29 cellular contexts compared by ENCODE assay signal in the genomic region with DNA sequence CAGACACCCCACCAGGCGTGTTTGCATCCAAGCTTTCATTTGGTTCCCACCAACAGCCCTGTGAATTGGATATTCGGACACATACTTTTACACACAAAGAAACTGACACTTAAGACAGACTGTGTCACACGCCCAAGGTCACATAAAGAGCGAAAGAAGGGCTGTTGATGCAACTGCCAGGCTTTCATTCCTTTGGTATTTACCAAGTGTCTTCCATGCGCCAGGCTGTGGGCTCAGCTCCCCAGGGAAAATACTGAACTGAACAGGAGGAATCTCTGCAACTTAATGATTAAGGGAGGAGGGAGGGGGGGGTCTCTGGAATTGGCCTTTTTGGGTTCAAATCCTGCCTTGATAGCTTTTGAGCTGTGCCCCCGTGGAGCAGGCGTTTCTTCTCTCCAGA.
A peak's percentile ranks its signal among the peaks of the same experiment; 100 is the strongest.
DNase-seq lines count a peak whose midpoint lies in the region; ATAC-seq and TF ChIP-seq lines count a peak whose summit lies in the region.
"Had no signal": no experiment of that assay in that cellular context is flagged by ENCODE, and none has a peak within 500 bp of the region (broad histone marks: within the 10 kb centered on the region; RNA-seq: fewer than 3 reads in every experiment).

No MANE protein-coding gene starts in this region.

- POLR2A ChIA-PET in AG04450 (lab: Yijun Ruan, JAX): no interaction called here

- H3K4me3 Mint-ChIP-seq in HFFc6 (peak overlapping the region; percentile 39), endodermal cell (no peak overlapping the region)
- H3K4me3 Mint-ChIP-seq: activated CD4-positive, alpha-beta T cell treated with anti-CD3 and anti-CD28 coated beads, Interleukin-2, amount 10 ng/mL, durations not matched to agents 7 days and 5 days; activated T-cell treated with anti-CD3 and anti-CD28 coated beads, Interleukin-2, amount 50 U/mL, for 4 hours; brain; memory B cell; WTC11 had no signal

- peaks cover 4% of the 10 kb centered on the region for H3K4me1 ChIP-seq in endodermal cell (ENCODE audit: control insufficient read depth, insufficient read depth, low read length)
- H3K4me1 ChIP-seq: BLaER1, Peyer's patch, vagina had no signal

- H3K9me3 Mint-ChIP-seq in HFFc6 (0 out of 2 replicates have a peak, but pooled peaks cover 3% of the 10 kb centered on the region), endodermal cell (peaks cover 1% of the 10 kb centered on the region)
- H3K9me3 Mint-ChIP-seq: activated CD4-positive, alpha-beta T cell treated with anti-CD3 and anti-CD28 coated beads, Interleukin-2, amount 10 ng/mL, durations not matched to agents 7 days and 5 days; activated T-cell treated with anti-CD3 and anti-CD28 coated beads, Interleukin-2, amount 50 U/mL, for 4 hours; memory B cell; WTC11 had no signal

- peaks cover 72% of the 10 kb centered on the region for H3K4me1 Mint-ChIP-seq in HFFc6 (ENCODE audit: low read depth)
- H3K4me1 Mint-ChIP-seq in endodermal cell: peaks cover 14% of the 10 kb centered on the region
- H3K4me1 Mint-ChIP-seq: activated CD4-positive, alpha-beta T cell treated with anti-CD3 and anti-CD28 coated beads, Interleukin-2, amount 10 ng/mL, durations not matched to agents 7 days and 5 days; memory B cell had no signal

- H3K27me3 ChIP-seq in AG04450 (ENCODE audit: control insufficient read depth, insufficient read depth, low read length) (no peaks in the 10 kb centered on the region), endodermal cell (ENCODE audit: control insufficient read depth, insufficient read depth, low read length, poor library complexity, severe bottlenecking) (peaks cover 5% of the 10 kb centered on the region)
- H3K27me3 ChIP-seq: BLaER1, Peyer's patch, sigmoid colon, vagina had no signal

- ATAC-seq in GM21390 (IDR thresholded peaks at IDR 0.05; ENCODE audit: unreplicated experiment): no peak
- ATAC-seq: A549; activated T-cell treated with anti-CD3 and anti-CD28 coated beads, Interleukin-2, amount 50 U/mL, for 4 hours; left colon; WTC11 had no signal

- H3K27ac Mint-ChIP-seq in HFFc6 (peak overlapping the region; percentile 23), endodermal cell (no peak overlapping the region)
- H3K27ac Mint-ChIP-seq: activated CD4-positive, alpha-beta T cell treated with anti-CD3 and anti-CD28 coated beads, Interleukin-2, amount 10 ng/mL, durations not matched to agents 7 days and 5 days; memory B cell; WTC11 had no signal

- H3K36me3 Mint-ChIP-seq in HFFc6 (ENCODE audit: low read depth) (peaks cover 9% of the 10 kb centered on the region), endodermal cell (ENCODE audit: low read depth) (no peaks in the 10 kb centered on the region)
- H3K36me3 Mint-ChIP-seq: brain, memory B cell, WTC11 had no signal

- CTCF ChIA-PET in AG04450 (lab: Charles Lee): no interaction called here

- no peaks in the 10 kb centered on the region for H3K36me3 ChIP-seq in endodermal cell (ENCODE audit: control insufficient read depth, insufficient read depth, low read length)
- H3K36me3 ChIP-seq: BLaER1, Peyer's patch, sigmoid colon, vagina had no signal

- H3K9me3 ChIP-seq in AG04450 (ENCODE audit: control insufficient read depth, insufficient read depth, low read length): no peaks in the 10 kb centered on the region; the same call in 1 of the 2 replicates
- H3K9me3 ChIP-seq in endodermal cell (ENCODE audit: control insufficient read depth, low read length): no peaks in the 10 kb centered on the region
- H3K9me3 ChIP-seq: A549, BLaER1, Peyer's patch, sigmoid colon, vagina had no signal

- WGBS in endodermal cell (ENCODE audit: insufficient coverage in 1 of 2, insufficient read length in 1 of 2), 2 experiments: 68 to 94% methylated on average over 5 to 7 of the region's 7 CpGs

- H3K27ac ChIP-seq in AG04450 (ENCODE audit: low read depth, low read length) (peak overlapping the region; percentile 2), endodermal cell (ENCODE audit: low read depth, low read length) (no peak overlapping the region)
- H3K27ac ChIP-seq: BLaER1, HL-60, Peyer's patch, sigmoid colon, vagina had no signal

- DNase-seq in AG04450 (ENCODE audit: low read depth, low spot score): no peak
- DNase-seq in HFFc6: no peak
- DNase-seq in endodermal cell: peak; percentile 9
- DNase-seq in myocyte (ENCODE audit: low read depth): peak; percentile 53
- no peak for DNase-seq in NCI-H1436 treated with DMSO at 0.1 percent for 48 hours (lab: John Stamatoyannopoulos, UW)
- no peak for DNase-seq in NCI-H1092 (lab: John Stamatoyannopoulos, UW)
- DNase-seq in central memory CD4-positive, alpha-beta T cell: no peak
- DNase-seq: activated CD4-positive, alpha-beta T cell treated with anti-CD3 and anti-CD28 coated beads, Interleukin-2, amount 10 ng/mL, durations not matched to agents 7 days and 5 days; activated naive CD4-positive, alpha-beta T cell; activated T-cell treated with anti-CD3 and anti-CD28 coated beads, Interleukin-2, amount 50 U/mL, for 4 hours; DMS79; foreskin melanocyte; GOT3; Karpas-422; left colon; MV-4-11; sigmoid colon; stimulated activated CD4-positive, alpha-beta T cell treated with anti-CD3 and anti-CD28 coated beads, Interleukin-15, amount 100 ng/mL, for 24 hours; stimulated activated naive CD4-positive, alpha-beta T cell; T1000 had no signal

- H3K27me3 Mint-ChIP-seq in HFFc6 (ENCODE audit: insufficient read depth): peaks cover 2% of the 10 kb centered on the region
- peaks cover 5% of the 10 kb centered on the region for H3K27me3 Mint-ChIP-seq in endodermal cell (ENCODE audit: insufficient read depth)
- H3K27me3 Mint-ChIP-seq: activated CD4-positive, alpha-beta T cell treated with anti-CD3 and anti-CD28 coated beads, Interleukin-2, amount 10 ng/mL, durations not matched to agents 7 days and 5 days; memory B cell had no signal

- TF ChIP-seq CTCF in AG04450 (IDR thresholded peaks at IDR 0.05; ENCODE audit: low read depth, low read length) (no peak), HFFc6 (IDR thresholded peaks at IDR 0.05) (no peak), endodermal cell (conservative IDR thresholded peaks at IDR 0.05) (no peak)

- H3K4me3 ChIP-seq in AG04450 (ENCODE audit: low read depth, low read length): no peak overlapping the region
- no peak overlapping the region for H3K4me3 ChIP-seq in endodermal cell (ENCODE audit: low read length)
- H3K4me3 ChIP-seq: A549, BLaER1, Peyer's patch, sigmoid colon, vagina had no signal

- no peak overlapping the region for H3K9ac ChIP-seq in endodermal cell (ENCODE audit: extremely low read depth, low read length, poor library complexity, severe bottlenecking)
- H3K9ac ChIP-seq: BLaER1 had no signal

Comparison
In these comparisons a context has a peak if more than half of its experiments do, and no peak if none do; other contexts are left out.
1. DNase-seq: peak in endodermal cell (single experiment) and myocyte (single experiment); none in AG04450 (single experiment), HFFc6 (single experiment), NCI-H1436 treated with DMSO at 0.1 percent for 48 hours (single experiment), NCI-H1092 (single experiment) and central memory CD4-positive, alpha-beta T cell (single experiment).